Comparison of ENCODE assay signal across 1 cellular context in genomic region chr1:65254320-65255087, GRCh38.
TF ChIP-seq lines count a peak whose summit lies in the region.

No MANE protein-coding gene starts in this region.

TF ChIP-seq in neural cell, 6 proteins besides CTCF, POLR2A, EP300 and RAD21 (continued from another document):
- TF ChIP-seq EZH2 (IDR thresholded peaks at IDR 0.05; ENCODE audit: borderline replicate concordance, insufficient read depth, low read length, poor library complexity, severe bottlenecking), result no peak
- TF ChIP-seq POLR2AphosphoS5 (IDR thresholded peaks at IDR 0.05), result peak; percentile 63
